ENCODE assay signal across 12 cellular contexts in the genomic region with DNA sequence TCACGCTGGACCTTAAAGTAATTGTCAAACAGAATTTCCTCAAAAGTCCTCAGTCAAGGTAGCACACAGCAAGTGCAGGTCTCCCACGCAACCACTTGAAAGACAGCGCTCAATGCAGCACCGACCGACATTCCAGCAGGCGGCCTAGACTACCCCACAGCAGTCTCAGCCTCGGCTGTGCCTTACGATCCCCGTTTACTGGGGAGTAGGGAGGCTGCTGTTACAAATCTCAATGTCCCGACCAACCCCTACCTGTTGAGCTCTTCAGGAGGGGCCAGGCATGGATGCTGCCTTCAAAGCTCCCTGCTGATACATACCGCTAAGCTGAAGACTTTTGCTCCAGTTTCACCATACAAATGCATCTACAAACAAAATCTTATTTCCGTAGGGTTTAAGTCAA. TPM values are rescaled to one million over a fixed set of nuclear protein-coding genes. Genes with fewer than 3 reads are reported as not detected.
A peak's percentile ranks its signal among the peaks of the same experiment; 100 is the strongest.
DNase-seq lines count a peak whose midpoint lies in the region; ATAC-seq and TF ChIP-seq lines count a peak whose summit lies in the region.
"Had no signal": no experiment of that assay in that cellular context is flagged by ENCODE, and none has a peak within 500 bp of the region (broad histone marks: within the 10 kb centered on the region; RNA-seq: fewer than 3 reads in every experiment).

No MANE protein-coding gene starts in this region.

- H3K9me3 Mint-ChIP-seq in effector memory CD8-positive, alpha-beta T cell, result no peaks in the 10 kb centered on the region
- H3K9me3 Mint-ChIP-seq: dendritic cell treated with granulocyte-macrophage colony-stimulating factor and Interleukin-4, amounts not matched to agents 40 ng/mL and 50 ng/mL, for 4 days had no signal

- H3K4me1 ChIP-seq in psoas muscle (peaks cover 71% of the 10 kb centered on the region), uterus (peaks cover 0 to 6% of the 10 kb centered on the region in 2 donors)

- peak; percentile 20 for ATAC-seq in effector memory CD8-positive, alpha-beta T cell (replicated peaks)
- ATAC-seq in psoas muscle, result no peak

- peaks cover 0 to 11% of the 10 kb centered on the region in 2 donors for H3K36me3 ChIP-seq in psoas muscle (ENCODE audit: insufficient read depth in 1 of 2, low read depth in 1 of 2)
- no peaks in the 10 kb centered on the region for H3K36me3 ChIP-seq in uterus

- TF ChIP-seq POLR2A in uterus (IDR thresholded peaks at IDR 0.05), result no peak

- TF ChIP-seq CTCF in psoas muscle (IDR thresholded peaks at IDR 0.05) (no peak), uterus (IDR thresholded peaks at IDR 0.05) (no peak)

- H3K27me3 Mint-ChIP-seq in effector memory CD8-positive, alpha-beta T cell, result no peaks in the 10 kb centered on the region

- WGBS in psoas muscle, 3 donors, result 92 to 97% (median 94%) methylated on average over 12 of the region's 12 CpGs

- peaks cover 79% of the 10 kb centered on the region for H3K36me3 Mint-ChIP-seq in effector memory CD8-positive, alpha-beta T cell (ENCODE audit: insufficient read depth)

- H3K27ac Mint-ChIP-seq in effector memory CD8-positive, alpha-beta T cell, result peak overlapping the region; percentile 65 to 69

- H3K4me3 ChIP-seq in psoas muscle (no peak overlapping the region), uterus (no peak overlapping the region)
- H3K4me3 ChIP-seq: right atrium auricular region, tibial nerve had no signal

- H3K27me3 ChIP-seq in psoas muscle (ENCODE audit: insufficient read depth in 3 of 3, low read length in 2 of 3) (no peaks in the 10 kb centered on the region), uterus (no peaks in the 10 kb centered on the region)
- H3K27me3 ChIP-seq: right atrium auricular region, tibial nerve had no signal

- peak; percentile 36 for DNase-seq in D341Med (ENCODE audit: low spot score)
- DNase-seq in activated CD4-positive, alpha-beta T cell treated with anti-CD3 and anti-CD28 coated beads for 4 hours, result peak; percentile 47 to 59
- no peak for DNase-seq in effector memory CD8-positive, alpha-beta T cell
- peak; percentile 28 to 30 for DNase-seq in stimulated activated CD4-positive, alpha-beta T cell treated with anti-CD3 and anti-CD28 coated beads, Interleukin-1b, Interleukin-23, amount 100 ng/mL, for 4 hours (ENCODE audit: low read depth in 2 of 2)
- no peak for DNase-seq in SKM-1 treated with dmso at 0.1 percent for 144 hours (lab: John Stamatoyannopoulos, UW; ENCODE audit: unreplicated experiment)
- no peak for DNase-seq in psoas muscle
- DNase-seq in uterus, result no peak
- DNase-seq in DMS79 (lab: John Stamatoyannopoulos, UW), result no peak
- DNase-seq: DND-41 had no signal

- H3K9me3 ChIP-seq in psoas muscle (no peaks in the 10 kb centered on the region), uterus (no peaks in the 10 kb centered on the region)
- H3K9me3 ChIP-seq: right atrium auricular region, tibial nerve had no signal

- H3K4me1 Mint-ChIP-seq in effector memory CD8-positive, alpha-beta T cell (ENCODE audit: low read depth in 2 of 2), result peaks cover 66 to 82% of the 10 kb centered on the region in 2 donors

- intact Hi-C loops in psoas muscle (cut with DNase I) (no loop called here), uterus (cut with DNase I; ENCODE audit: low total_unique reads) (no loop called here)

- no peak overlapping the region for H3K4me3 Mint-ChIP-seq in effector memory CD8-positive, alpha-beta T cell
- H3K4me3 Mint-ChIP-seq: dendritic cell treated with granulocyte-macrophage colony-stimulating factor and Interleukin-4, amounts not matched to agents 40 ng/mL and 50 ng/mL, for 4 days had no signal

- no peak overlapping the region for H3K27ac ChIP-seq in psoas muscle
- no peak overlapping the region for H3K27ac ChIP-seq in uterus

RNA-seq across cellular contexts. Expression of a gene that starts 21.8 kb away (rescaled TPM):
- total RNA-seq in psoas muscle, result 10 to 100 TPM in 2 of 4 donors, 1 to 10 TPM in 2; 8.9 to 11.1 (median 9.9) TPM
- 1 to 10 TPM; 3.2 to 7.7 (median 5.9) TPM for polyA plus RNA-seq in psoas muscle
- total RNA-seq in uterus, result 10 to 100 TPM in 3 of 4 donors, 1 to 10 TPM in 1; 3.3 to 21.6 (median 20.2) TPM

RNA-seq across cellular contexts. Expression of a gene that starts 38.8 kb away (rescaled TPM):
- total RNA-seq in psoas muscle (10 to 100 TPM in 2 of 4 donors, 1 to 10 TPM in 2; 6.2 to 13.4 (median 9.7) TPM), uterus (10 to 100 TPM in 3 of 4 donors, 1 to 10 TPM in 1; 2.9 to 31.3 (median 25.8) TPM)
- polyA plus RNA-seq in psoas muscle, result 10 to 100 TPM in 1 of 3 donors, 1 to 10 TPM in 2; 4.5 to 17.6 (median 8.0) TPM

Comparison
In these comparisons a context has a peak if more than half of its experiments do, and no peak if none do; other contexts are left out.
1. DNase-seq: peak in D341Med (single experiment), activated CD4-positive, alpha-beta T cell treated with anti-CD3 and anti-CD28 coated beads for 4 hours (2 of 2) and stimulated activated CD4-positive, alpha-beta T cell treated with anti-CD3 and anti-CD28 coated beads, Interleukin-1b, Interleukin-23, amount 100 ng/mL, for 4 hours (2 of 2); none in effector memory CD8-positive, alpha-beta T cell (0 of 3), SKM-1 treated with dmso at 0.1 percent for 144 hours (single experiment), psoas muscle (0 of 2), uterus (0 of 2) and DMS79 (single experiment).